ENCODE assay signal across 8 cellular contexts in the genomic region with DNA sequence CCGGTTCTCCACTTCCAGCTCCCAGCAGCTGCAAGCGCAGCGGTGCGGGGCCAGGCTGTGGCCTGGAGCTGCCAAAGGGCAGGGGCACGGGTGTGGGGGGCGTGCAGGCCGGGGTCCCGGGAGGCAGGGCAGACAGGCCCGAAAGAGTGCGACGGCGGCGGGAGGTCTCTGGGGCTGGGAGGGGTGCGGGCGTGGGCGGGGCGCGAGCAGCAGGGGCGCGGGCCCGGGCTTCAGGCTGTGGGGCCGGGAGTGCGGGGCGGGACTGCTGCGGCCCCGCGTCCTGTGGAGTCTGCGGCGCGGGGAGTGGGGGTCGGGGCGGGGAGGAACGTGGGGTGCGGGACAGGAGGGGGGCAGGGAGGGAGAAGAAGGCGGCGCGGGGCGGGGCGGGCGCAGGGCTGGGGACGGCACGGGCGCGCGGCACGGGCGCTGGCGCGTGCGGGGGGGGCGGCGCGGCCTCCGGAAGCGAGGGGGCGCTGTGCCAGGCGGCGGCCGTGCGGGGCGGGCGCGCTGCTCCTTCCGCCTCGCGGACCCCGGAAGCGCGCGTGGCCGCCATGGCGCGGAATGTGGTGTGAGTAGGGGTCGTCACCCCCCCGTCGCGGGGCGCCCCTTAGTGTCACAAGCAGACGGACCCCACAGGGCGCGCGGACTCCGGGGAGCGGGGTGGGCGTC. TPM values are rescaled to one million over a fixed set of nuclear protein-coding genes. Genes with fewer than 3 reads are reported as not detected.
DNase-seq lines count a peak whose midpoint lies in the region; ATAC-seq and TF ChIP-seq lines count a peak whose summit lies in the region.

Gene MRPL23, plus strand, starts transcription at position 521 of the 669 bp plus-strand sequence. Its CDS starts 31 bp downstream, at position 552.

- peak; percentile 79 for ATAC-seq in activated T-cell treated with anti-CD3 and anti-CD28 coated beads, Interleukin-2, amount 50 U/mL, for 72 hours (replicated peaks in 1 of 2)
- ATAC-seq in HG02798 (IDR thresholded peaks at IDR 0.05; ENCODE audit: poor library complexity, unreplicated experiment), result no peak

- intact Hi-C loops in stomach (cut with DNase I; ENCODE audit: low total_unique reads), result no loop called here

- H3K27me3 Mint-ChIP-seq in HFFc6 (ENCODE audit: insufficient read depth) (no peaks in the 10 kb centered on the region), immature natural killer cell (ENCODE audit: low read depth in 3 of 3) (peaks cover 0 to 3% (median 0%) of the 10 kb centered on the region in 3 donors)
- no peaks in the 10 kb centered on the region for H3K27me3 Mint-ChIP-seq in activated T-cell treated with anti-CD3 and anti-CD28 coated beads, Interleukin-2, amount 50 U/mL, for 72 hours (ENCODE audit: low read depth)

- H3K4me3 Mint-ChIP-seq in HFFc6 (no peak within 1 kb of the TSS), immature natural killer cell (no peak within 1 kb of the TSS)
- no peak within 1 kb of the TSS for H3K4me3 Mint-ChIP-seq in activated T-cell treated with anti-CD3 and anti-CD28 coated beads, Interleukin-2, amount 50 U/mL, for 72 hours

- H3K27ac Mint-ChIP-seq in HFFc6, result no peak within 1 kb of the TSS
- no peak within 1 kb of the TSS for H3K27ac Mint-ChIP-seq in activated T-cell treated with anti-CD3 and anti-CD28 coated beads, Interleukin-2, amount 50 U/mL, for 72 hours
- H3K27ac Mint-ChIP-seq in immature natural killer cell, result no peak within 1 kb of the TSS

- H3K4me3 ChIP-seq in stomach (no peak within 1 kb of the TSS), BE2C (ENCODE audit: low read depth, low read length) (no peak within 1 kb of the TSS)

- TF ChIP-seq CTCF in HFFc6 (IDR thresholded peaks at IDR 0.05), result no peak
- no peak for TF ChIP-seq CTCF in stomach (IDR thresholded peaks at IDR 0.05)
- no peak for TF ChIP-seq CTCF in BE2C (IDR thresholded peaks at IDR 0.05; ENCODE audit: low read depth, low read length)

- no peaks in the 10 kb centered on the region for H3K4me1 Mint-ChIP-seq in HFFc6 (ENCODE audit: low read depth)
- H3K4me1 Mint-ChIP-seq in activated T-cell treated with anti-CD3 and anti-CD28 coated beads, Interleukin-2, amount 50 U/mL, for 72 hours (ENCODE audit: low read depth), result no peaks in the 10 kb centered on the region
- H3K4me1 Mint-ChIP-seq in immature natural killer cell, result no peaks in the 10 kb centered on the region

- in situ Hi-C loops in KBM-7 (cut with MboI; ENCODE audit: low pct_unique_long_range_greater_than_20kb, low sequenced_read_pairs), result no loop called here

- WGBS in stomach, 5 donors, result no CpG with 5 or more reads among the region's 85 CpGs

- no peak for TF ChIP-seq EP300 in stomach (IDR thresholded peaks at IDR 0.05)

- H3K27me3 ChIP-seq in stomach (no peaks in the 10 kb centered on the region), BE2C (no peaks in the 10 kb centered on the region)

- no peaks in the 10 kb centered on the region for H3K4me1 ChIP-seq in stomach
- H3K4me1 ChIP-seq in BE2C, result no peaks in the 10 kb centered on the region

- H3K9me3 ChIP-seq in stomach (no peaks in the 10 kb centered on the region), BE2C (no peaks in the 10 kb centered on the region)

- no peak for TF ChIP-seq POLR2A in stomach (IDR thresholded peaks at IDR 0.05)

- H3K36me3 Mint-ChIP-seq in HFFc6 (ENCODE audit: low read depth), result no peaks in the 10 kb centered on the region
- H3K36me3 Mint-ChIP-seq in activated T-cell treated with anti-CD3 and anti-CD28 coated beads, Interleukin-2, amount 50 U/mL, for 72 hours (ENCODE audit: insufficient read depth in 2 of 2), result no peaks in the 10 kb centered on the region
- no peaks in the 10 kb centered on the region for H3K36me3 Mint-ChIP-seq in immature natural killer cell

- no peak within 1 kb of the TSS for H3K27ac ChIP-seq in stomach

- DNase-seq in HFFc6, result no peak
- no peak for DNase-seq in activated T-cell treated with anti-CD3 and anti-CD28 coated beads, Interleukin-2, amount 50 U/mL, for 72 hours
- peak in 1 of 3 donors; percentile 49 for DNase-seq in immature natural killer cell
- no peak for DNase-seq in stomach
- no peak for DNase-seq in KBM-7
- DNase-seq in stimulated activated naive CD4-positive, alpha-beta T cell treated with Interleukin-2 at 50 U/mL for 16 hours (lab: John Stamatoyannopoulos, UW), result no peak
- DNase-seq in BE2C, result no peak

- H3K9me3 Mint-ChIP-seq in HFFc6 (no peaks in the 10 kb centered on the region), immature natural killer cell (no peaks in the 10 kb centered on the region)
- H3K9me3 Mint-ChIP-seq in activated T-cell treated with anti-CD3 and anti-CD28 coated beads, Interleukin-2, amount 50 U/mL, for 72 hours, result no peaks in the 10 kb centered on the region

- no peaks in the 10 kb centered on the region for H3K36me3 ChIP-seq in stomach
- H3K36me3 ChIP-seq in BE2C, result no peaks in the 10 kb centered on the region

RNA-seq across cellular contexts. Expression of gene MRPL23, which starts in this region (rescaled TPM):
- total RNA-seq in HFFc6 (2021; fragmentation: NEBNext Ultra II Directional; extraction: Animal tissue kit (Norgen Biotek cat#: 25700)), result 100 to 1,000 TPM in 4 of 6 experiments, 10 to 100 TPM in 2; 83.8 to 116 (median 110) TPM
- 10 to 100 TPM; 59.4 to 60.3 TPM for total RNA-seq in activated T-cell treated with anti-CD3 and anti-CD28 coated beads, Interleukin-2, amount 50 U/mL, for 72 hours
- polyA plus RNA-seq in immature natural killer cell (10 to 100 TPM; 20.9 to 44.4 (median 42.4) TPM), stomach (100 to 1,000 TPM; 114 to 317 (median 231) TPM)
- total RNA-seq in stomach, result 100 to 1,000 TPM in 2 of 5 donors, 10 to 100 TPM in 3; 14.0 to 281 (median 73.8) TPM
- polyA plus RNA-seq in BE2C (2012; ENCODE audit: insufficient read depth, insufficient read length, low read depth), result 155 TPM
